In the genomic region with DNA sequence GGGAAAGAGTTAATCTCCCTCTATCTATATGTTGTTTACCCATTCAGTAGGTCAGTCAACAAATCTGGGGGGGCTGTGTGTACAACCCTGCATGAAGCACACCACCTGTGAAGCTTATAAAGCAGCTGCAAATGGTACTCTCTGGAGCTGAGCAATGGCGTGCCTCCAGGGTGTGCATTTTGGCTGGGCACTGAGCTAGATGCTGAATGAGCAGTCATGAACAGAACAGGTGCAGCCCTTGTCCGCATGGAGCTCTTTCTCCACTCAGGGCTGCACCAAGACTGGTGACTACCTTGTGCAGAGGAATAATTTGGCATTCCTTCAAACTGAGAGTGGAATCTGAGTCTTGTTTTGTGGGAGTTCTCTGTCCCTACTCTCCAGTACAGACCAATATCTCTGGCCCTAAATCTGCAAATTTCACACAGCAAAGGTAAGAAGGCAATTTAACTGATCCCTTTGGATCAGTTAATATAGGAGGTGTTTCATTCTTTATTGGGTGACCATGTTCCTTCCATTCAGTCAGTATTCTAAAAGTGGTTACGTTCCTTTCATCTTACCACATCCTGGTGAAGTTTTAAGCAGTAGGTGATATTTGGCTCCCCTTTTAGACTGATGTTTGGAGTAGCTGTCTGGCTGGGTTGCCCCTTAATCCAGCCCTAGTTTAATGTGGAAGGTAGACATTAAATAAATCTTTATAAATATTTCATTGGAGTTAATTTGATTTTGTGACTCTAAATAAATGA, we compare ENCODE assay signal across 1 cellular context.
TF ChIP-seq lines count a peak whose summit lies in the region.

No MANE protein-coding gene starts in this region.

TF ChIP-seq in IMR-90, 13 proteins besides CTCF, POLR2A, EP300 and RAD21:
- no peak for TF ChIP-seq MAFK (IDR thresholded peaks at IDR 0.05; ENCODE audit: low read depth, low read length)
- no peak for TF ChIP-seq USF2 (IDR thresholded peaks at IDR 0.05; ENCODE audit: low read depth, low read length)
- TF ChIP-seq NFE2L2 (IDR thresholded peaks at IDR 0.05; ENCODE audit: low read depth, low read length) = no peak
- TF ChIP-seq SMC3 (IDR thresholded peaks at IDR 0.05; ENCODE audit: low read depth, low read length) = no peak
- TF ChIP-seq RFX5 (IDR thresholded peaks at IDR 0.05; ENCODE audit: low read depth, low read length) = no peak
- no peak for TF ChIP-seq BHLHE40 (IDR thresholded peaks at IDR 0.05; ENCODE audit: low read depth, low read length)
- no peak for TF ChIP-seq FOS (IDR thresholded peaks at IDR 0.05; ENCODE audit: low read depth, low read length)
- TF ChIP-seq CEBPB (IDR thresholded peaks at IDR 0.05; ENCODE audit: low read depth, low read length) = no peak
- no peak for TF ChIP-seq MXI1 (IDR thresholded peaks at IDR 0.05; ENCODE audit: borderline replicate concordance, low read depth, low read length)
- TF ChIP-seq MAZ (IDR thresholded peaks at IDR 0.05; ENCODE audit: borderline replicate concordance, low read depth, low read length) = no peak
- no peak for TF ChIP-seq RCOR1 (IDR thresholded peaks at IDR 0.05; ENCODE audit: insufficient replicate concordance, low read length)
- no peak for TF ChIP-seq CHD1 (IDR thresholded peaks at IDR 0.05; ENCODE audit: low read depth, low read length)
- no peak for TF ChIP-seq ELK1 (IDR thresholded peaks at IDR 0.05; ENCODE audit: borderline replicate concordance, low read depth, low read length)
